ENCODE assay signal across 1 cellular context in the genomic region with DNA sequence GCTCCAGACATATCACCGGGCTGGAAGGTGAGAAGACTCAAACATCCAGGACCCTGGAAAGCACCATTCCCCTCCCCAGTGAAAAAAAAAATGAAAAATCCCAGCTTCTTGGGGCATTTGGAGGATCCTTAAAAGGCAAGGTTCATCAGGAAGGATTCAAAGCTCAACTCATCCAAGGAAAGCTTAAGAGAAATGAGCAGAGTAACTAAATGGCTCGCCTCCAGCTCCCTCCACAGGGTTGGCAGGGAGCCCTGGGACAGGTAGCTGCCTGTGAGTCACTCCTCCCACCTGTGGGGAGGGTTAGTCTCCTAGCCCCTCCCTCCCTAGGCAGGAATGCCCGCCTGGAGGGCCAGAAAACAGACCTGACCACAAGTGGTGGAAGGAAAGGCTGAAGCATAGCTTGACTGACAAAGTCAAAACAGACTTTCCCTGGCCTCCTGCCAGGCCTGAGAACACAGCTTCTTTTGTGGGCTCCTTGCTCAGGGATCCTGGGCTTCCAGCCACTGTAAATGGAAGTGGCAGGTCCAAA.
A peak's percentile ranks its signal among the peaks of the same experiment; 100 is the strongest.
TF ChIP-seq lines count a peak whose summit lies in the region.

No MANE protein-coding gene starts in this region.

TF ChIP-seq in GM12878, 131 proteins besides CTCF, POLR2A, EP300 and RAD21 (continued from another document):
- no peak for TF ChIP-seq PRDM15 (CRISPR knock-in tag; IDR thresholded peaks at IDR 0.05)
- TF ChIP-seq IKZF1 (conservative IDR thresholded peaks at IDR 0.05) = peak; percentile 63
- TF ChIP-seq RELB (IDR thresholded peaks at IDR 0.05; ENCODE audit: low read depth) = 0 out of 2 replicates have a peak, but pooled peaks have one; percentile 33
- no peak; the same call in 1 of the 2 replicates for TF ChIP-seq DPF2 (IDR thresholded peaks at IDR 0.05)
- TF ChIP-seq RUNX3 (IDR thresholded peaks at IDR 0.05; ENCODE audit: low read length) = peak; percentile 31; the same call in 1 of the 2 replicates
- TF ChIP-seq ATF7 (IDR thresholded peaks at IDR 0.05; ENCODE audit: low read depth) = no peak
- TF ChIP-seq NFYA (IDR thresholded peaks at IDR 0.05; ENCODE audit: borderline replicate concordance, low read depth, low read length) = no peak
- TF ChIP-seq SMAD5 (IDR thresholded peaks at IDR 0.05; ENCODE audit: low read depth) = no peak
- no peak for TF ChIP-seq MAX (IDR thresholded peaks at IDR 0.05; ENCODE audit: low read depth, low read length)
- peak; percentile 40 for TF ChIP-seq SKIL (IDR thresholded peaks at IDR 0.05; ENCODE audit: low read depth, poor library complexity, severe bottlenecking)
- TF ChIP-seq FOXK2 (IDR thresholded peaks at IDR 0.05) = no peak
- no peak for TF ChIP-seq RB1 (IDR thresholded peaks at IDR 0.05; ENCODE audit: borderline replicate concordance)
- peak; percentile 23 to 44; a peak in 2 of 4 replicates for TF ChIP-seq IKZF2 (IDR thresholded peaks at IDR 0.05)
- TF ChIP-seq TAF1 (IDR thresholded peaks at IDR 0.05; ENCODE audit: borderline replicate concordance, low read depth, low read length) = no peak
- TF ChIP-seq, protein P1, sequence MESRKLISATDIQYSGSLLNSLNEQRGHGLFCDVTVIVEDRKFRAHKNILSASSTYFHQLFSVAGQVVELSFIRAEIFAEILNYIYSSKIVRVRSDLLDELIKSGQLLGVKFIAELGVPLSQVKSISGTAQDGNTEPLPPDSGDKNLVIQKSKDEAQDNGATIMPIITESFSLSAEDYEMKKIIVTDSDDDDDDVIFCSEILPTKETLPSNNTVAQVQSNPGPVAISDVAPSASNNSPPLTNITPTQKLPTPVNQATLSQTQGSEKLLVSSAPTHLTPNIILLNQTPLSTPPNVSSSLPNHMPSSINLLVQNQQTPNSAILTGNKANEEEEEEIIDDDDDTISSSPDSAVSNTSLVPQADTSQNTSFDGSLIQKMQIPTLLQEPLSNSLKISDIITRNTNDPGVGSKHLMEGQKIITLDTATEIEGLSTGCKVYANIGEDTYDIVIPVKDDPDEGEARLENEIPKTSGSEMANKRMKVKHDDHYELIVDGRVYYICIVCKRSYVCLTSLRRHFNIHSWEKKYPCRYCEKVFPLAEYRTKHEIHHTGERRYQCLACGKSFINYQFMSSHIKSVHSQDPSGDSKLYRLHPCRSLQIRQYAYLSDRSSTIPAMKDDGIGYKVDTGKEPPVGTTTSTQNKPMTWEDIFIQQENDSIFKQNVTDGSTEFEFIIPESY (IDR thresholded peaks at IDR 0.05) = no peak
- TF ChIP-seq KDM1A (IDR thresholded peaks at IDR 0.05; ENCODE audit: borderline replicate concordance) = no peak
- TF ChIP-seq MYB (IDR thresholded peaks at IDR 0.05; ENCODE audit: borderline replicate concordance, low read depth, low read length) = no peak
- TF ChIP-seq, protein P2, sequence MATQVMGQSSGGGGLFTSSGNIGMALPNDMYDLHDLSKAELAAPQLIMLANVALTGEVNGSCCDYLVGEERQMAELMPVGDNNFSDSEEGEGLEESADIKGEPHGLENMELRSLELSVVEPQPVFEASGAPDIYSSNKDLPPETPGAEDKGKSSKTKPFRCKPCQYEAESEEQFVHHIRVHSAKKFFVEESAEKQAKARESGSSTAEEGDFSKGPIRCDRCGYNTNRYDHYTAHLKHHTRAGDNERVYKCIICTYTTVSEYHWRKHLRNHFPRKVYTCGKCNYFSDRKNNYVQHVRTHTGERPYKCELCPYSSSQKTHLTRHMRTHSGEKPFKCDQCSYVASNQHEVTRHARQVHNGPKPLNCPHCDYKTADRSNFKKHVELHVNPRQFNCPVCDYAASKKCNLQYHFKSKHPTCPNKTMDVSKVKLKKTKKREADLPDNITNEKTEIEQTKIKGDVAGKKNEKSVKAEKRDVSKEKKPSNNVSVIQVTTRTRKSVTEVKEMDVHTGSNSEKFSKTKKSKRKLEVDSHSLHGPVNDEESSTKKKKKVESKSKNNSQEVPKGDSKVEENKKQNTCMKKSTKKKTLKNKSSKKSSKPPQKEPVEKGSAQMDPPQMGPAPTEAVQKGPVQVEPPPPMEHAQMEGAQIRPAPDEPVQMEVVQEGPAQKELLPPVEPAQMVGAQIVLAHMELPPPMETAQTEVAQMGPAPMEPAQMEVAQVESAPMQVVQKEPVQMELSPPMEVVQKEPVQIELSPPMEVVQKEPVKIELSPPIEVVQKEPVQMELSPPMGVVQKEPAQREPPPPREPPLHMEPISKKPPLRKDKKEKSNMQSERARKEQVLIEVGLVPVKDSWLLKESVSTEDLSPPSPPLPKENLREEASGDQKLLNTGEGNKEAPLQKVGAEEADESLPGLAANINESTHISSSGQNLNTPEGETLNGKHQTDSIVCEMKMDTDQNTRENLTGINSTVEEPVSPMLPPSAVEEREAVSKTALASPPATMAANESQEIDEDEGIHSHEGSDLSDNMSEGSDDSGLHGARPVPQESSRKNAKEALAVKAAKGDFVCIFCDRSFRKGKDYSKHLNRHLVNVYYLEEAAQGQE (IDR thresholded peaks at IDR 0.05; ENCODE audit: low read depth, low read length) = peak; percentile 64; the same call in 1 of the 2 replicates
- peak; percentile 92 for TF ChIP-seq SMAD1 (IDR thresholded peaks at IDR 0.05; ENCODE audit: low read depth, partially characterized antibody)
- TF ChIP-seq SUZ12 (IDR thresholded peaks at IDR 0.05; ENCODE audit: unreplicated experiment) = no peak
- TF ChIP-seq STAT3 (IDR thresholded peaks at IDR 0.05; ENCODE audit: low read depth, low read length) = no peak
